In genomic region chr4:184955636-184956035, GRCh38 we compare ENCODE assay signal across 18 cellular contexts.
A peak's percentile ranks its signal among the peaks of the same experiment; 100 is the strongest.
DNase-seq lines count a peak whose midpoint lies in the region; ATAC-seq lines count a peak whose summit lies in the region.
"Had no signal": no experiment of that assay in that cellular context is flagged by ENCODE, and none has a peak within 500 bp of the region (broad histone marks: within the 10 kb centered on the region; RNA-seq: fewer than 3 reads in every experiment).

No MANE protein-coding gene starts in this region.

- H3K36me3 Mint-ChIP-seq in stimulated activated naive B cell treated with anti-CD40 and anti-IgM and Interleukin-4, amounts not matched to agents 10 μg/mL and 1 μg/mL and 100 μg/mL, for 72 hours = no peaks in the 10 kb centered on the region
- H3K36me3 Mint-ChIP-seq: memory B cell had no signal

- intact Hi-C loops in left colon (cut with DNase I, micrococcal nuclease) = no loop called here

- no peak overlapping the region for H3K4me3 Mint-ChIP-seq in stimulated activated naive B cell treated with anti-CD40 and anti-IgM and Interleukin-4, amounts not matched to agents 10 μg/mL and 1 μg/mL and 100 μg/mL, for 72 hours
- H3K4me3 Mint-ChIP-seq: activated CD4-positive, alpha-beta T cell treated with anti-CD3 and anti-CD28 coated beads, Interleukin-2, amount 10 ng/mL, durations not matched to agents 24 days and 14 days; activated T-cell treated with anti-CD3 and anti-CD28 coated beads, Interleukin-2, amount 50 U/mL, for 24 hours; B cell; memory B cell; neural crest cell had no signal

- no peak overlapping the region for H3K27ac Mint-ChIP-seq in stimulated activated naive B cell treated with anti-CD40 and anti-IgM and Interleukin-4, amounts not matched to agents 10 μg/mL and 1 μg/mL and 100 μg/mL, for 72 hours
- H3K27ac Mint-ChIP-seq: activated CD4-positive, alpha-beta T cell treated with anti-CD3 and anti-CD28 coated beads, Interleukin-2, amount 10 ng/mL, durations not matched to agents 24 days and 14 days; activated T-cell treated with anti-CD3 and anti-CD28 coated beads, Interleukin-2, amount 50 U/mL, for 24 hours; B cell; memory B cell had no signal

- H3K4me1 Mint-ChIP-seq in stimulated activated naive B cell treated with anti-CD40 and anti-IgM and Interleukin-4, amounts not matched to agents 10 μg/mL and 1 μg/mL and 100 μg/mL, for 72 hours = peaks cover 4 to 18% of the 10 kb centered on the region in 2 donors
- H3K4me1 Mint-ChIP-seq: activated CD4-positive, alpha-beta T cell treated with anti-CD3 and anti-CD28 coated beads, Interleukin-2, amount 10 ng/mL, durations not matched to agents 24 days and 14 days; B cell; memory B cell had no signal

- no peaks in the 10 kb centered on the region for H3K9me3 Mint-ChIP-seq in stimulated activated naive B cell treated with anti-CD40 and anti-IgM and Interleukin-4, amounts not matched to agents 10 μg/mL and 1 μg/mL and 100 μg/mL, for 72 hours
- H3K9me3 Mint-ChIP-seq: activated CD4-positive, alpha-beta T cell treated with anti-CD3 and anti-CD28 coated beads, Interleukin-2, amount 10 ng/mL, durations not matched to agents 24 days and 14 days; activated T-cell treated with anti-CD3 and anti-CD28 coated beads, Interleukin-2, amount 50 U/mL, for 24 hours; memory B cell; neural crest cell had no signal

- DNase-seq in stimulated activated naive B cell treated with anti-CD40 and anti-IgM and Interleukin-4, amounts not matched to agents 10 μg/mL and 1 μg/mL and 100 μg/mL, for 72 hours = no peak
- DNase-seq in activated gamma-delta T cell (lab: John Stamatoyannopoulos, UW) (no peak), left colon (no peak), NCI-H2081 treated with DMSO at 0.1 percent for 48 hours (lab: John Stamatoyannopoulos, UW) (no peak)
- DNase-seq: activated CD4-positive, alpha-beta T cell treated with anti-CD3 and anti-CD28 coated beads, Interleukin-2, amount 10 ng/mL, durations not matched to agents 24 days and 14 days; activated T-cell treated with anti-CD3 and anti-CD28 coated beads, Interleukin-2, amount 50 U/mL, for 24 hours; DMS79 treated with DMSO at 0.1 percent for 48 hours; foreskin fibroblast; MM.1S; retina; SHP77 treated with DMSO at 0.1 percent for 48 hours; T-helper 9 cell had no signal

- peak; percentile 68 for ATAC-seq in GM18861 (IDR thresholded peaks at IDR 0.05; ENCODE audit: unreplicated experiment)
- ATAC-seq in GM21381 (IDR thresholded peaks at IDR 0.05; ENCODE audit: unreplicated experiment) = peak; percentile 54
- peak; percentile 77 for ATAC-seq in HG03108 (IDR thresholded peaks at IDR 0.05; ENCODE audit: unreplicated experiment)
- ATAC-seq in stimulated activated naive B cell treated with anti-CD40 and anti-IgM and Interleukin-4, amounts not matched to agents 10 μg/mL and 1 μg/mL and 100 μg/mL, for 72 hours (replicated peaks) = peak; percentile 87 to 93
- ATAC-seq in left colon = no peak

- H3K27me3 Mint-ChIP-seq in stimulated activated naive B cell treated with anti-CD40 and anti-IgM and Interleukin-4, amounts not matched to agents 10 μg/mL and 1 μg/mL and 100 μg/mL, for 72 hours = peaks cover 22 to 43% of the 10 kb centered on the region in 2 donors
